ENCODE assay signal across 18 cellular contexts in genomic region chr1:70459502-70460225, GRCh38. TPM values are rescaled to one million over a fixed set of nuclear protein-coding genes. Genes with fewer than 3 reads are reported as not detected.
DNase-seq lines count a peak whose midpoint lies in the region; ATAC-seq and TF ChIP-seq lines count a peak whose summit lies in the region.
"Had no signal": no experiment of that assay in that cellular context is flagged by ENCODE, and none has a peak within 500 bp of the region (broad histone marks: within the 10 kb centered on the region; RNA-seq: fewer than 3 reads in every experiment).

No MANE protein-coding gene starts in this region.

- ATAC-seq in upper lobe of right lung (peak; percentile 19), GM19324 (IDR thresholded peaks at IDR 0.05; ENCODE audit: low FRiP score, unreplicated experiment) (no peak)
- ATAC-seq: GM12878; stimulated activated naive CD8-positive, alpha-beta T cell treated with anti-CD3 and anti-CD28 coated beads, Interleukin-15, amount 100 ng/mL, for 72 hours had no signal

- DNase-seq in DMS53 (lab: John Stamatoyannopoulos, UW) (peak; percentile 44), DMS53 treated with DMSO at 0.1 percent for 48 hours (lab: John Stamatoyannopoulos, UW; ENCODE audit: unreplicated experiment) (no peak), SK-MEL-5 (ENCODE audit: low read depth, low spot score) (peak; percentile 36), fibroblast of the aortic adventitia (ENCODE audit: low read depth) (peak; percentile 52), upper lobe of right lung (no peak), NCI-H510A (lab: John Stamatoyannopoulos, UW) (no peak), NCI-H1694 treated with DMSO at 0.1 percent for 48 hours (lab: John Stamatoyannopoulos, UW) (no peak)
- DNase-seq: activated CD4-positive, alpha-beta T cell treated with anti-CD3 and anti-CD28 coated beads for 4 hours; head of caudate nucleus; MM.1S; SIG-M5; stimulated activated CD4-positive, alpha-beta T cell treated with anti-CD3 and anti-CD28 coated beads, Interleukin-4, amount 100 ng/mL, for 24 hours; stimulated activated naive CD8-positive, alpha-beta T cell treated with anti-CD3 and anti-CD28 coated beads, Interleukin-15, amount 100 ng/mL, for 72 hours had no signal

- H3K27ac ChIP-seq in upper lobe of right lung: no peak overlapping the region
- H3K27ac ChIP-seq: 22Rv1, prostate gland had no signal

- H3K4me3 ChIP-seq in fibroblast of the aortic adventitia (ENCODE audit: low read depth, low read length) (no peak overlapping the region), upper lobe of right lung (no peak overlapping the region)
- H3K4me3 ChIP-seq: GM12878, lung, prostate gland had no signal

- no peaks in the 10 kb centered on the region for H3K4me1 ChIP-seq in upper lobe of right lung
- H3K4me1 ChIP-seq: prostate gland had no signal

- no peaks in the 10 kb centered on the region for H3K9me3 ChIP-seq in upper lobe of right lung
- H3K9me3 ChIP-seq: prostate gland had no signal

- in situ Hi-C loops in SK-MEL-5 (cut with HindIII; ENCODE audit: low pct_unique_long_range_greater_than_20kb, low sequenced_read_pairs): no loop called here

- no peaks in the 10 kb centered on the region for H3K27me3 ChIP-seq in upper lobe of right lung

- TF ChIP-seq CTCF in fibroblast of the aortic adventitia (IDR thresholded peaks at IDR 0.05; ENCODE audit: insufficient read depth, low read length) (no peak), upper lobe of right lung (IDR thresholded peaks at IDR 0.05) (no peak)

- intact Hi-C loops in upper lobe of right lung (cut with DNase I): no loop called here

- H3K36me3 ChIP-seq in upper lobe of right lung: no peaks in the 10 kb centered on the region
- H3K36me3 ChIP-seq: prostate gland had no signal

RNA-seq across cellular contexts. Expression of gene CTH, which starts 48.6 kb away (rescaled TPM):
- total RNA-seq in SK-MEL-5 (2014; rRNA removed; shearing (Covaris generic)): 9.5 and 10.6 TPM in 2 replicates
- 21.3 and 23.7 TPM in 2 replicates for polyA plus RNA-seq in SK-MEL-5 (2015; cell fraction: cytosol; rRNA removed)
- polyA plus RNA-seq in SK-MEL-5 (2015; cell fraction: nucleus; rRNA removed): 20.6 and 21.0 TPM in 2 replicates
- total RNA-seq in fibroblast of the aortic adventitia (ENCODE audit: low replicate concordance): 2.4 and 7.6 TPM in 2 replicates
- 3.6 TPM for total RNA-seq in upper lobe of right lung

Comparison
In these comparisons a context has a peak if more than half of its experiments do, and no peak if none do; other contexts are left out.
1. DNase-seq: peak in DMS53 (single experiment), SK-MEL-5 (single experiment) and fibroblast of the aortic adventitia (single experiment); none in DMS53 treated with DMSO at 0.1 percent for 48 hours (single experiment), upper lobe of right lung (single experiment), NCI-H510A (single experiment) and NCI-H1694 treated with DMSO at 0.1 percent for 48 hours (single experiment).